Comparison of ENCODE assay signal across 1 cellular context in genomic region chr1:67458663-67459062, GRCh38.
TF ChIP-seq lines count a peak whose summit lies in the region.

No MANE protein-coding gene starts in this region.

TF ChIP-seq in WTC11, 78 proteins besides CTCF, POLR2A, EP300 and RAD21:
- TF ChIP-seq NFE2L1 (CRISPR knock-in tag; IDR thresholded peaks at IDR 0.05), result no peak
- TF ChIP-seq TEAD4 (CRISPR knock-in tag; IDR thresholded peaks at IDR 0.05), result no peak
- TF ChIP-seq ETV6 (CRISPR knock-in tag; IDR thresholded peaks at IDR 0.05), result no peak
- TF ChIP-seq ZNF423 (CRISPR knock-in tag; IDR thresholded peaks at IDR 0.05), result no peak
- no peak for TF ChIP-seq NFYB (CRISPR knock-in tag; conservative IDR thresholded peaks at IDR 0.05; ENCODE audit: low read depth)
- no peak for TF ChIP-seq MXD4 (CRISPR knock-in tag; IDR thresholded peaks at IDR 0.05; ENCODE audit: borderline replicate concordance)
- TF ChIP-seq OVOL2 (CRISPR knock-in tag; IDR thresholded peaks at IDR 0.05; ENCODE audit: borderline replicate concordance), result no peak
- TF ChIP-seq JAZF1 (CRISPR knock-in tag; IDR thresholded peaks at IDR 0.05), result no peak
- TF ChIP-seq CBFB (CRISPR knock-in tag; IDR thresholded peaks at IDR 0.05; ENCODE audit: low read depth), result no peak
- TF ChIP-seq, protein P1, sequence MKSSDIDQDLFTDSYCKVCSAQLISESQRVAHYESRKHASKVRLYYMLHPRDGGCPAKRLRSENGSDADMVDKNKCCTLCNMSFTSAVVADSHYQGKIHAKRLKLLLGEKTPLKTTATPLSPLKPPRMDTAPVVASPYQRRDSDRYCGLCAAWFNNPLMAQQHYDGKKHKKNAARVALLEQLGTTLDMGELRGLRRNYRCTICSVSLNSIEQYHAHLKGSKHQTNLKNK (CRISPR knock-in tag; IDR thresholded peaks at IDR 0.05), result no peak
- TF ChIP-seq, protein P2, sequence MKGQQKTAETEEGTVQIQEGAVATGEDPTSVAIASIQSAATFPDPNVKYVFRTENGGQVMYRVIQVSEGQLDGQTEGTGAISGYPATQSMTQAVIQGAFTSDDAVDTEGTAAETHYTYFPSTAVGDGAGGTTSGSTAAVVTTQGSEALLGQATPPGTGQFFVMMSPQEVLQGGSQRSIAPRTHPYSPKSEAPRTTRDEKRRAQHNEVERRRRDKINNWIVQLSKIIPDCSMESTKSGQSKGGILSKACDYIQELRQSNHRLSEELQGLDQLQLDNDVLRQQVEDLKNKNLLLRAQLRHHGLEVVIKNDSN (CRISPR knock-in tag; IDR thresholded peaks at IDR 0.05), result no peak
- no peak for TF ChIP-seq SP1 (CRISPR knock-in tag; conservative IDR thresholded peaks at IDR 0.05)
- no peak for TF ChIP-seq PRRX2 (CRISPR knock-in tag; IDR thresholded peaks at IDR 0.05)
- no peak for TF ChIP-seq ZNF219 (CRISPR knock-in tag; IDR thresholded peaks at IDR 0.05; ENCODE audit: borderline replicate concordance)
- TF ChIP-seq NFATC4 (CRISPR knock-in tag; IDR thresholded peaks at IDR 0.05), result no peak
- no peak for TF ChIP-seq NR3C1 (CRISPR knock-in tag; conservative IDR thresholded peaks at IDR 0.05; ENCODE audit: low read depth)
- TF ChIP-seq, protein P3, sequence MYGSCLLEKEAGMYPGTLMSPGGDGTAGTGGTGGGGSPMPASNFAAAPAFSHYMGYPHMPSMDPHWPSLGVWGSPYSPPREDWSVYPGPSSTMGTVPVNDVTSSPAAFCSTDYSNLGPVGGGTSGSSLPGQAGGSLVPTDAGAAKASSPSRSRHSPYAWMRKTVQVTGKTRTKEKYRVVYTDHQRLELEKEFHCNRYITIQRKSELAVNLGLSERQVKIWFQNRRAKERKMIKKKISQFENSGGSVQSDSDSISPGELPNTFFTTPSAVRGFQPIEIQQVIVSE (CRISPR knock-in tag; IDR thresholded peaks at IDR 0.05; ENCODE audit: borderline replicate concordance), result no peak
- TF ChIP-seq ZNF416 (CRISPR knock-in tag; IDR thresholded peaks at IDR 0.05), result no peak
- TF ChIP-seq HMGXB4 (CRISPR knock-in tag; IDR thresholded peaks at IDR 0.05), result no peak
- TF ChIP-seq ZNF317 (CRISPR knock-in tag; IDR thresholded peaks at IDR 0.05; ENCODE audit: borderline replicate concordance, low read depth), result no peak
